Comparison of ENCODE assay signal across 8 cellular contexts in genomic region chr14:92686763-92687427, GRCh38.
DNase-seq lines count a peak whose midpoint lies in the region; ATAC-seq, FAIRE-seq and TF ChIP-seq lines count a peak whose summit lies in the region.

No MANE protein-coding gene starts in this region.

- no peak overlapping the region for H2AFZ ChIP-seq in OCI-LY1 (ENCODE audit: low read length)

- peak in 1 of 2 donors; percentile 34 for TF ChIP-seq POLR2A in thyroid gland (IDR thresholded peaks at IDR 0.05)

- H3K36me3 ChIP-seq in OCI-LY1 (ENCODE audit: insufficient read depth, low read length) (no peaks in the 10 kb centered on the region), neutrophil (peaks cover 98% of the 10 kb centered on the region), thyroid gland (no peaks in the 10 kb centered on the region)

- H3K79me2 ChIP-seq in OCI-LY1 (ENCODE audit: insufficient read depth, low read length): no peaks in the 10 kb centered on the region

- H3K27ac ChIP-seq in OCI-LY1 (ENCODE audit: low read depth, low read length, poor library complexity, severe bottlenecking) (no peak overlapping the region), neutrophil (no peak overlapping the region), thyroid gland (peak overlapping the region in 1 of 3 donors; percentile 40)

- no peak overlapping the region for H3K4me2 ChIP-seq in OCI-LY1 (ENCODE audit: low read length)

- intact Hi-C loops in thyroid gland (cut with DNase I): loop anchor here (10.0 kb wide), 1 partner anchor 98 kb away; no protein-coding TSS in a partner anchor

- TF ChIP-seq CTCF in GM12872 (IDR thresholded peaks at IDR 0.05; ENCODE audit: insufficient read depth, low read depth, low read length) (peak; percentile 83), OCI-LY1 (IDR thresholded peaks at IDR 0.05; ENCODE audit: low read length) (peak; percentile 63), neutrophil (IDR thresholded peaks at IDR 0.05) (peak; percentile 81), thyroid gland (IDR thresholded peaks at IDR 0.05) (peak; percentile 80 to 99 (median 96))

- H3K9me3 ChIP-seq in OCI-LY1 (ENCODE audit: low read length) (no peaks in the 10 kb centered on the region), neutrophil (no peaks in the 10 kb centered on the region), thyroid gland (no peaks in the 10 kb centered on the region)

- H3K4me1 ChIP-seq in OCI-LY1 (ENCODE audit: insufficient read depth, low read length, severe bottlenecking): no peaks in the 10 kb centered on the region
- H3K4me1 ChIP-seq in neutrophil (ENCODE audit: control insufficient read depth in 1 of 2, insufficient read depth in 1 of 2, low read depth in 1 of 2, low read length in 1 of 2): no peaks in the 10 kb centered on the region
- peaks cover 9 to 13% of the 10 kb centered on the region in 2 donors for H3K4me1 ChIP-seq in thyroid gland

- peak; percentile 68 for ATAC-seq in HG03520 (IDR thresholded peaks at IDR 0.05; ENCODE audit: unreplicated experiment)
- no peak for ATAC-seq in HG03460 (IDR thresholded peaks at IDR 0.05; ENCODE audit: unreplicated experiment)

- H3K9ac ChIP-seq in OCI-LY1 (ENCODE audit: low read length): no peak overlapping the region

- H3K9me2 ChIP-seq in OCI-LY1 (ENCODE audit: low read depth, low read length): no peaks in the 10 kb centered on the region

- H3F3A ChIP-seq in OCI-LY1 (ENCODE audit: insufficient read depth, low read length): no peaks in the 10 kb centered on the region

- H3K4me3 ChIP-seq in OCI-LY1 (ENCODE audit: low read depth, low read length, poor library complexity, severe bottlenecking) (no peak overlapping the region), neutrophil (ENCODE audit: low read depth in 1 of 2, low read length in 1 of 2) (no peak overlapping the region), thyroid gland (replicated peaks in 1 of 3) (peak overlapping the region; percentile 36 to 58 (median 40))

- no peak for FAIRE-seq in frontal cortex (lab: Jason Lieb, UNC)

- H4K20me1 ChIP-seq in OCI-LY1 (ENCODE audit: insufficient read depth, low read length): no peaks in the 10 kb centered on the region

- H3K27me3 ChIP-seq in OCI-LY1 (ENCODE audit: insufficient read depth, low read length) (no peaks in the 10 kb centered on the region), neutrophil (no peaks in the 10 kb centered on the region), thyroid gland (no peaks in the 10 kb centered on the region)

- DNase-seq in activated effector memory CD4-positive, alpha-beta T cell treated with Interleukin-2 at 50 U/mL for 16 hours: peak; percentile 53
- DNase-seq in frontal cortex (ENCODE audit: low spot score in 2 of 2): peak; percentile 78 to 95
- DNase-seq in thyroid gland: peak; percentile 82 to 84

- 34 to 63% methylated on average over 26 to 37 of the region's 46 CpGs for WGBS in thyroid gland, 2 donors

Comparison
In these comparisons a context has a peak if more than half of its experiments do, and no peak if none do; other contexts are left out.
1. H3K4me3 ChIP-seq: peak in thyroid gland (3 of 3); none in OCI-LY1 (single experiment) and neutrophil (0 of 2).
2. Peak in every context shown above with its lines, with median percentiles within 50 percentile points of each other: CTCF ChIP-seq and DNase-seq.